1 cellular context compared by ENCODE assay signal in the genomic region with DNA sequence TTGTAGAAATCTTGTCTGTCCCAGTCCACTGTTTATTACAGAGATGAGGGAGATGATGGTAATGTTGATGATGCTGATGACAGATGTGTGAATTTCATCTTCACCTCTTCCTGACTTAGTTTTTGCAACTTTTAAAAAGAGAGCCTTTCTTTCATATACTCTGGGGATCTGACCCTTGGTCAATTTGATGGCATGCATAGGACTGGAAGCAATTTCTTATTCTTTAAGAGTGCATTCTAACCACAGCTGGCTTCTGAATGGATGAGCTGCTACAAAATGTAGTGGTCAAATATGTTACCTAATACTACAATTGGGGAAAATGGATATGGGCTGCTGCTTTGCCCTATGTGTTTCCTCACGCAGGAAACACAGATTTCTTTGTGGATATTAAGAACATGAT.
TF ChIP-seq lines count a peak whose summit lies in the region.

No MANE protein-coding gene starts in this region.

TF ChIP-seq in GM12878, 131 proteins besides CTCF, POLR2A, EP300 and RAD21:
- TF ChIP-seq STAT3 (IDR thresholded peaks at IDR 0.05; ENCODE audit: low read depth, low read length) (no peak), MYC (IDR thresholded peaks at IDR 0.05; ENCODE audit: insufficient read depth, insufficient read length, insufficient replicate concordance, low read length, severe bottlenecking) (no peak)
- TF ChIP-seq, protein P1, sequence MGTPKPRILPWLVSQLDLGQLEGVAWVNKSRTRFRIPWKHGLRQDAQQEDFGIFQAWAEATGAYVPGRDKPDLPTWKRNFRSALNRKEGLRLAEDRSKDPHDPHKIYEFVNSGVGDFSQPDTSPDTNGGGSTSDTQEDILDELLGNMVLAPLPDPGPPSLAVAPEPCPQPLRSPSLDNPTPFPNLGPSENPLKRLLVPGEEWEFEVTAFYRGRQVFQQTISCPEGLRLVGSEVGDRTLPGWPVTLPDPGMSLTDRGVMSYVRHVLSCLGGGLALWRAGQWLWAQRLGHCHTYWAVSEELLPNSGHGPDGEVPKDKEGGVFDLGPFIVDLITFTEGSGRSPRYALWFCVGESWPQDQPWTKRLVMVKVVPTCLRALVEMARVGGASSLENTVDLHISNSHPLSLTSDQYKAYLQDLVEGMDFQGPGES (IDR thresholded peaks at IDR 0.05): no peak
